ENCODE assay signal across 22 cellular contexts in genomic region chr3:25915673-25916072, GRCh38.
DNase-seq lines count a peak whose midpoint lies in the region; ATAC-seq, FAIRE-seq and TF ChIP-seq lines count a peak whose summit lies in the region.
"Had no signal": no experiment of that assay in that cellular context is flagged by ENCODE, and none has a peak within 500 bp of the region (broad histone marks: within the 10 kb centered on the region; RNA-seq: fewer than 3 reads in every experiment).

No MANE protein-coding gene starts in this region.

- peak overlapping the region; percentile 47 for H3K27ac Mint-ChIP-seq in type B pancreatic cell
- H3K27ac Mint-ChIP-seq: B cell; CD4-positive, CD25-positive, alpha-beta regulatory T cell; CD8-positive, alpha-beta T cell; HFFc6 had no signal

- H3K36me3 ChIP-seq in PC-3 (ENCODE audit: low read depth, low read length): no peaks in the 10 kb centered on the region
- H3K36me3 ChIP-seq in K562 (ENCODE audit: control insufficient read depth, insufficient read depth, low read length): no peaks in the 10 kb centered on the region
- H3K36me3 ChIP-seq: BLaER1 had no signal

- no peaks in the 10 kb centered on the region for H3K36me3 Mint-ChIP-seq in type B pancreatic cell
- H3K36me3 Mint-ChIP-seq: CD4-positive, CD25-positive, alpha-beta regulatory T cell; CD8-positive, alpha-beta T cell had no signal

- peaks cover 5% of the 10 kb centered on the region for H3K4me1 Mint-ChIP-seq in type B pancreatic cell (ENCODE audit: unreplicated experiment)
- H3K4me1 Mint-ChIP-seq: B cell had no signal

- CTCF ChIA-PET in PC-3 (lab: Charles Lee) (no interaction called here), K562 (lab: Yijun Ruan, JAX; ENCODE audit: low intra/inter-chr PET ratio) (no interaction called here)

- H2AFZ ChIP-seq in PC-3 (ENCODE audit: low read length) (no peak overlapping the region), K562 (ENCODE audit: low read depth, low read length) (no peak overlapping the region)

- H3K4me3 Mint-ChIP-seq in type B pancreatic cell: no peak overlapping the region
- H3K4me3 Mint-ChIP-seq: B cell; CD4-positive, CD25-positive, alpha-beta regulatory T cell; CD8-positive, alpha-beta T cell; HFFc6 had no signal

- H4K20me1 ChIP-seq in PC-3 (ENCODE audit: low read length) (no peaks in the 10 kb centered on the region), K562 (replicated peaks; ENCODE audit: control insufficient read depth, insufficient read depth, low read length) (no peaks in the 10 kb centered on the region)
- H4K20me1 ChIP-seq: BLaER1 had no signal

- in situ Hi-C loops in K562 (cut with MboI): no loop called here

- no peak for TF ChIP-seq POLR2A in K562 (conservative IDR thresholded peaks at IDR 0.05)

- TF ChIP-seq RAD21 in K562 (CRISPR knock-in tag; conservative IDR thresholded peaks at IDR 0.05 in 1 of 2, IDR thresholded peaks at IDR 0.05 in 1 of 2): no peak

- H3K4me1 ChIP-seq in PC-3 (ENCODE audit: insufficient read depth, low read length): peaks cover 11% of the 10 kb centered on the region
- no peaks in the 10 kb centered on the region for H3K4me1 ChIP-seq in K562 (replicated peaks in 1 of 2; ENCODE audit: control insufficient read depth in 2 of 2, insufficient read depth in 2 of 2, low read length in 2 of 2)

- H3K4me2 ChIP-seq in PC-3 (ENCODE audit: low read length) (peak overlapping the region; percentile 51; the same call in 1 of the 2 replicates), K562 (ENCODE audit: insufficient read depth, low read length) (no peak overlapping the region)
- H3K4me2 ChIP-seq: BLaER1 had no signal

- H3K79me2 ChIP-seq in PC-3 (ENCODE audit: low read length) (no peaks in the 10 kb centered on the region), K562 (ENCODE audit: control insufficient read depth, insufficient read depth, low read length) (no peaks in the 10 kb centered on the region)

- H3K9ac ChIP-seq in PC-3 (ENCODE audit: low read length) (no peak overlapping the region), K562 (ENCODE audit: insufficient read depth in 1 of 2, low read depth in 2 of 2, low read length in 2 of 2) (no peak overlapping the region)
- H3K9ac ChIP-seq: BLaER1 had no signal

- TF ChIP-seq EP300 in K562 (IDR thresholded peaks at IDR 0.05; ENCODE audit: low read length): no peak

- ATAC-seq in PC-3: no peak
- no peak for ATAC-seq in K562
- ATAC-seq in GM21367 (IDR thresholded peaks at IDR 0.05; ENCODE audit: unreplicated experiment): no peak
- ATAC-seq: CD8-positive, alpha-beta T cell; GM12878 had no signal

- no peaks in the 10 kb centered on the region for H3K27me3 Mint-ChIP-seq in type B pancreatic cell

- H3K27me3 ChIP-seq in PC-3 (ENCODE audit: low read length) (no peaks in the 10 kb centered on the region), K562 (ENCODE audit: control insufficient read depth in 2 of 2, insufficient read depth in 2 of 2, low read length in 2 of 2) (no peaks in the 10 kb centered on the region)
- H3K27me3 ChIP-seq: BLaER1 had no signal

- H3K27ac ChIP-seq in PC-3 (ENCODE audit: low read length): no peak overlapping the region
- H3K27ac ChIP-seq in K562 (ENCODE audit: extremely low read depth, low read depth, low read length): no peak overlapping the region
- H3K27ac ChIP-seq: BLaER1, C4-2B had no signal

- WGBS in K562 (ENCODE audit: insufficient coverage, low coverage, missing lambda C conversion rate): 0% methylated on average over 2 of the region's 2 CpGs

- intact Hi-C loops in PC-3 (cut with micrococcal nuclease): no loop called here
- intact Hi-C loops in K562 (cut with micrococcal nuclease): no loop called here

- no peaks in the 10 kb centered on the region for H3K9me1 ChIP-seq in K562 (ENCODE audit: control insufficient read depth, insufficient read depth, low read length)

- POLR2A ChIA-PET in PC-3 (lab: Charles Lee; ENCODE audit: unreplicated experiment) (no interaction called here), K562 (lab: Yijun Ruan, JAX) (no interaction called here)

- H3K9me3 ChIP-seq in PC-3 (ENCODE audit: low read length) (0 out of 2 replicates have a peak, but pooled peaks cover 3% of the 10 kb centered on the region), K562 (replicated peaks; ENCODE audit: control insufficient read depth, insufficient read depth, low read depth, low read length) (no peaks in the 10 kb centered on the region)

- no peak overlapping the region for H3K4me3 ChIP-seq in PC-3 (ENCODE audit: low read length)
- H3K4me3 ChIP-seq in K562: no peak overlapping the region
- H3K4me3 ChIP-seq: BLaER1, GM12878 had no signal

- DNase-seq in HCEC 1CT (peak; percentile 40), PC-3 (peak; percentile 33), K562 (ENCODE audit: extremely low read depth in 1 of 4, low spot score in 3 of 4) (no peak), type B pancreatic cell (ENCODE audit: extremely low spot score, unreplicated experiment) (no peak), NCI-H128 (lab: John Stamatoyannopoulos, UW; ENCODE audit: unreplicated experiment) (no peak), H4 (ENCODE audit: low spot score) (no peak)
- DNase-seq: CD4-positive, CD25-positive, alpha-beta regulatory T cell; CD8-positive, alpha-beta T cell; DMS 273 treated with DMSO at 0.1 percent for 48 hours; DMS79; EL; GDM1; GOT3; H7; HFFc6 had no signal

- H3K9me3 Mint-ChIP-seq in type B pancreatic cell: peaks cover 2% of the 10 kb centered on the region
- H3K9me3 Mint-ChIP-seq: CD8-positive, alpha-beta T cell had no signal

- no TSS peak for BruUV-seq in PC-3 (replicated peaks; lab: Mats Ljungman, UMichigan)
- BruUV-seq in K562 (replicated peaks; lab: Mats Ljungman, UMichigan): no TSS peak

- FAIRE-seq in K562 (lab: Jason Lieb, UNC): no peak
- FAIRE-seq: D721Med, GM12878, GM19239 had no signal

- TF ChIP-seq CTCF in PC-3 (conservative IDR thresholded peaks at IDR 0.05; ENCODE audit: low read depth, low read length): no peak
- no peak for TF ChIP-seq CTCF in K562 (IDR thresholded peaks at IDR 0.05 in 2 of 3, conservative IDR thresholded peaks at IDR 0.05 in 1 of 3; ENCODE audit: insufficient read depth in 2 of 3, low read depth in 1 of 3, low read length in 3 of 3)
- no peak for TF ChIP-seq CTCF in type B pancreatic cell (conservative IDR thresholded peaks at IDR 0.05)

- no peaks in the 10 kb centered on the region for H3F3A ChIP-seq in PC-3 (ENCODE audit: low read length, unreplicated experiment)

- no peaks in the 10 kb centered on the region for H3K9me2 ChIP-seq in PC-3 (replicated peaks; ENCODE audit: low read length)

TF ChIP-seq in K562, 482 proteins besides CTCF, POLR2A, EP300 and RAD21:
- TF ChIP-seq NFE2L1 (tag; IDR thresholded peaks at IDR 0.05; ENCODE audit: borderline replicate concordance, low read depth) (peak; percentile 51; the same call in 1 of the 2 replicates), C11orf30 (IDR thresholded peaks at IDR 0.05; ENCODE audit: low read depth) (peak; percentile 24; the same call in 1 of the 2 replicates), RBM34 (IDR thresholded peaks at IDR 0.05; ENCODE audit: borderline replicate concordance, insufficient read depth, low read length) (no peak), ZBTB43 (CRISPR knock-in tag; IDR thresholded peaks at IDR 0.05) (no peak), NFE2 (IDR thresholded peaks at IDR 0.05; ENCODE audit: low read depth) (peak; percentile 50), RBM17 (IDR thresholded peaks at IDR 0.05; ENCODE audit: borderline replicate concordance, low read depth, low read length) (no peak), MAFG (tag; conservative IDR thresholded peaks at IDR 0.05) (peak; percentile 61), ZNF146 (CRISPR knock-in tag; IDR thresholded peaks at IDR 0.05; ENCODE audit: unreplicated experiment) (no peak), POLR2B (IDR thresholded peaks at IDR 0.05; ENCODE audit: low read depth, partially characterized antibody) (no peak), TSC22D4 (tag; IDR thresholded peaks at IDR 0.05) (no peak), VEZF1 (CRISPR knock-in tag; IDR thresholded peaks at IDR 0.05) (no peak), MAFF (IDR thresholded peaks at IDR 0.05; ENCODE audit: low read length) (peak; percentile 41; the same call in 1 of the 2 replicates), NR4A1 (CRISPR knock-in tag; IDR thresholded peaks at IDR 0.05) (no peak), NR4A1 (tag; IDR thresholded peaks at IDR 0.05) (no peak), ZNF165 (CRISPR knock-in tag; IDR thresholded peaks at IDR 0.05; ENCODE audit: borderline replicate concordance) (no peak)

Comparison
In these comparisons a context has a peak if more than half of its experiments do, and no peak if none do; other contexts are left out.
1. DNase-seq: peak in HCEC 1CT (single experiment) and PC-3 (single experiment); none in K562 (0 of 4), type B pancreatic cell (single experiment), NCI-H128 (single experiment) and H4 (single experiment).